In genomic region chr6:162721404-162721687, GRCh38 we compare ENCODE assay signal across 29 cellular contexts. TPM values are rescaled to one million over a fixed set of nuclear protein-coding genes. Genes with fewer than 3 reads are reported as not detected.
"Had no signal": no experiment of that assay in that cellular context is flagged by ENCODE, and none has a peak within 500 bp of the region (broad histone marks: within the 10 kb centered on the region; RNA-seq: fewer than 3 reads in every experiment).

No MANE protein-coding gene starts in this region.

- H3K9me3 ChIP-seq: adrenal gland, body of pancreas, breast epithelium, Peyer's patch had no signal

- DNase-seq: activated CD4-positive, alpha-beta T cell treated with anti-CD3 and anti-CD28 coated beads, Interleukin-2, amount 10 ng/mL, durations not matched to agents 24 days and 14 days; activated CD4-positive, alpha-beta T cell treated with anti-CD3 and anti-CD28 coated beads, Interleukin-2, amount 50 U/mL, for 4 hours; activated CD8-positive, alpha-beta T cell treated with anti-CD3 and anti-CD28 coated beads for 36 hours; activated gamma-delta T cell; activated naive CD4-positive, alpha-beta T cell treated with Interleukin-2 at 50 U/mL for 16 hours; activated T-cell treated with anti-CD3 and anti-CD28 coated beads, Interleukin-2, amount 50 U/mL, for 24 hours; adrenal gland; body of pancreas; MM.1S; MV-4-11; NCI-H1092; NCI-H1436 treated with DMSO at 0.1 percent for 48 hours; NCI-H1694 treated with DMSO at 0.1 percent for 48 hours; NCI-H2029; NCI-H345; NCI-H524 treated with DMSO at 0.1 percent for 48 hours; NK-92 treated with Interleukin-12 subunit alpha and Interleukin-12 subunit beta, amount 100 ng/mL, for 24 hours; PC-3; Peyer's patch; RPMI8226; T1000 had no signal

- H3K27me3 ChIP-seq: adrenal gland, body of pancreas, breast epithelium, Peyer's patch had no signal

- ATAC-seq: activated CD8-positive, alpha-beta T cell treated with anti-CD3 and anti-CD28 coated beads for 36 hours; body of pancreas; PC-3 had no signal

- H3K27ac ChIP-seq: adrenal gland, body of pancreas, breast epithelium, KMS-11, Peyer's patch, SK-N-MC had no signal

- H3K4me1 ChIP-seq: breast epithelium, Peyer's patch had no signal

- H3K4me3 ChIP-seq: adrenal gland, body of pancreas, breast epithelium, Peyer's patch, SK-N-MC had no signal

- H3K36me3 ChIP-seq: adrenal gland, breast epithelium, Peyer's patch had no signal

RNA-seq across cellular contexts. Expression of gene PRKN, which starts 6.2 kb away (rescaled TPM):
- total RNA-seq: activated CD4-positive, alpha-beta T cell treated with anti-CD3 and anti-CD28 coated beads, Interleukin-2, amount 10 ng/mL, durations not matched to agents 24 days and 14 days; activated CD8-positive, alpha-beta memory T cell treated with anti-CD3 and anti-CD28 coated beads for 36 hours; activated T-helper 2 cell treated with anti-CD3 and anti-CD28 coated beads, Interferon-gamma antibody, Interleukin-2, Interleukin-4, amounts not matched to agents 10 μg/mL and 5 μg/mL and 100 μg/mL, durations not matched to agents 14 hours and 24 hours and 36 hours; PC-3; T-helper 1 cell treated with Interleukin-12 subunit alpha and Interleukin-12 subunit beta and Interleukin-4 antibody, amounts not matched to agents 30 ng/mL and 1 ng/mL, for 36 hours had no signal

RNA-seq across cellular contexts. Expression of gene PACRG, which starts 6.4 kb away (rescaled TPM):
- total RNA-seq: activated CD4-positive, alpha-beta T cell treated with anti-CD3 and anti-CD28 coated beads, Interleukin-2, amount 10 ng/mL, durations not matched to agents 24 days and 14 days; activated CD8-positive, alpha-beta memory T cell treated with anti-CD3 and anti-CD28 coated beads for 36 hours; activated CD8-positive, alpha-beta T cell treated with anti-CD3 and anti-CD28 coated beads for 36 hours; activated T-helper 2 cell treated with anti-CD3 and anti-CD28 coated beads, Interferon-gamma antibody, Interleukin-2, Interleukin-4, amounts not matched to agents 10 μg/mL and 5 μg/mL and 100 μg/mL, durations not matched to agents 14 hours and 24 hours and 36 hours; astrocyte; PC-3; T-helper 1 cell treated with Interleukin-12 subunit alpha and Interleukin-12 subunit beta and Interleukin-4 antibody, amounts not matched to agents 30 ng/mL and 1 ng/mL, for 36 hours; T-helper 2 cell treated with Interferon-gamma antibody and Interleukin-4, amounts not matched to agents 100 ng/mL and 5 ng/mL, for 36 hours had no signal
